ENCODE assay signal across 15 cellular contexts in genomic region chr10:71715026-71715425, GRCh38. TPM values are rescaled to one million over a fixed set of nuclear protein-coding genes. Genes with fewer than 3 reads are reported as not detected.
DNase-seq lines count a peak whose midpoint lies in the region; ATAC-seq and TF ChIP-seq lines count a peak whose summit lies in the region.
"Had no signal": no experiment of that assay in that cellular context is flagged by ENCODE, and none has a peak within 500 bp of the region (broad histone marks: within the 10 kb centered on the region; RNA-seq: fewer than 3 reads in every experiment).

No MANE protein-coding gene starts in this region.

- 67 to 74% methylated on average over 6 to 8 of the region's 8 CpGs for WGBS in tibial nerve, 2 donors

- H3K36me3 ChIP-seq in lower lobe of right lung (no peaks in the 10 kb centered on the region), tibial nerve (no peaks in the 10 kb centered on the region), MG63 (no peaks in the 10 kb centered on the region)
- H3K36me3 ChIP-seq: gastrocnemius medialis had no signal

- peak overlapping the region; percentile 56 for H3K27ac Mint-ChIP-seq in activated naive CD4-positive, alpha-beta T cell treated with anti-CD3 and anti-CD28 coated beads for 36 hours
- H3K27ac Mint-ChIP-seq in activated CD8-positive, alpha-beta T cell treated with anti-CD3 and anti-CD28 coated beads, Interleukin-2, amount 10 ng/mL, durations not matched to agents 7 days and 5 days = peak overlapping the region; percentile 63

- H3K4me1 Mint-ChIP-seq in activated naive CD4-positive, alpha-beta T cell treated with anti-CD3 and anti-CD28 coated beads for 36 hours (ENCODE audit: low read depth) = peaks cover 60% of the 10 kb centered on the region
- H3K4me1 Mint-ChIP-seq in activated CD8-positive, alpha-beta T cell treated with anti-CD3 and anti-CD28 coated beads, Interleukin-2, amount 10 ng/mL, durations not matched to agents 7 days and 5 days (ENCODE audit: low read depth) = peaks cover 55% of the 10 kb centered on the region

- peak overlapping the region; percentile 89 for H3K27ac ChIP-seq in lower lobe of right lung
- peak overlapping the region; percentile 86 to 96 (median 92) for H3K27ac ChIP-seq in tibial nerve

- TF ChIP-seq EP300 in tibial nerve (IDR thresholded peaks at IDR 0.05) = no peak

- POLR2A ChIA-PET in activated CD8-positive, alpha-beta T cell treated with anti-CD3 and anti-CD28 coated beads, Interleukin-2, amount 10 ng/mL, durations not matched to agents 7 days and 5 days (lab: Charles Lee) = interaction anchor here (1.3 to 3.0 kb wide), 3 partner anchors 14 to 58 kb away, joined by 4 to 13 read pairs (median 5); partner anchors contain the start of gene VSIR

- H3K4me3 ChIP-seq in lower lobe of right lung = peak overlapping the region; percentile 20
- no peak overlapping the region for H3K4me3 ChIP-seq in tibial nerve
- H3K4me3 ChIP-seq in MG63 = no peak overlapping the region
- H3K4me3 ChIP-seq: gastrocnemius medialis, GM12878 had no signal

- no peak overlapping the region for H3K4me3 Mint-ChIP-seq in activated naive CD4-positive, alpha-beta T cell treated with anti-CD3 and anti-CD28 coated beads for 36 hours
- H3K4me3 Mint-ChIP-seq in activated CD8-positive, alpha-beta T cell treated with anti-CD3 and anti-CD28 coated beads, Interleukin-2, amount 10 ng/mL, durations not matched to agents 7 days and 5 days = no peak overlapping the region
- H3K4me3 Mint-ChIP-seq: neural crest cell had no signal

- intact Hi-C loops in activated naive CD4-positive, alpha-beta T cell treated with anti-CD3 and anti-CD28 coated beads for 36 hours (cut with micrococcal nuclease) = loop anchor here (2.0 kb wide), 1 partner anchor 28 kb away; no protein-coding TSS in a partner anchor
- intact Hi-C loops in lower lobe of right lung (cut with DNase I) = no loop called here

- TF ChIP-seq POLR2A in tibial nerve (IDR thresholded peaks at IDR 0.05) = no peak

- DNase-seq in activated naive CD4-positive, alpha-beta T cell treated with anti-CD3 and anti-CD28 coated beads for 36 hours = no peak
- DNase-seq in activated naive CD4-positive, alpha-beta T cell treated with Interleukin-2 at 50 U/mL for 16 hours = no peak
- no peak for DNase-seq in activated CD8-positive, alpha-beta T cell treated with anti-CD3 and anti-CD28 coated beads, Interleukin-2, amount 10 ng/mL, durations not matched to agents 7 days and 5 days
- no peak for DNase-seq in lower lobe of right lung
- no peak for DNase-seq in tibial nerve (ENCODE audit: low spot score in 2 of 2)
- no peak for DNase-seq in MG63
- no peak for DNase-seq in T1000 (lab: John Stamatoyannopoulos, UW)
- DNase-seq: activated CD4-positive, alpha-beta T cell treated with anti-CD3 and anti-CD28 coated beads, Interleukin-2, amount 50 U/mL, for 1 hour; gastrocnemius medialis; Kasumi-1 had no signal

- no peaks in the 10 kb centered on the region for H3K27me3 Mint-ChIP-seq in activated naive CD4-positive, alpha-beta T cell treated with anti-CD3 and anti-CD28 coated beads for 36 hours (ENCODE audit: low read depth)
- no peaks in the 10 kb centered on the region for H3K27me3 Mint-ChIP-seq in activated CD8-positive, alpha-beta T cell treated with anti-CD3 and anti-CD28 coated beads, Interleukin-2, amount 10 ng/mL, durations not matched to agents 7 days and 5 days (ENCODE audit: low read depth)

- no peaks in the 10 kb centered on the region for H3K36me3 Mint-ChIP-seq in activated naive CD4-positive, alpha-beta T cell treated with anti-CD3 and anti-CD28 coated beads for 36 hours (ENCODE audit: low read depth)
- H3K36me3 Mint-ChIP-seq in activated CD8-positive, alpha-beta T cell treated with anti-CD3 and anti-CD28 coated beads, Interleukin-2, amount 10 ng/mL, durations not matched to agents 7 days and 5 days (ENCODE audit: low read depth) = peaks cover 3% of the 10 kb centered on the region

- H3K4me1 ChIP-seq in lower lobe of right lung = peaks cover 69% of the 10 kb centered on the region
- peaks cover 16 to 94% (median 76%) of the 10 kb centered on the region in 4 donors for H3K4me1 ChIP-seq in tibial nerve

- no peaks in the 10 kb centered on the region for H3K9me3 Mint-ChIP-seq in activated naive CD4-positive, alpha-beta T cell treated with anti-CD3 and anti-CD28 coated beads for 36 hours
- no peaks in the 10 kb centered on the region for H3K9me3 Mint-ChIP-seq in activated CD8-positive, alpha-beta T cell treated with anti-CD3 and anti-CD28 coated beads, Interleukin-2, amount 10 ng/mL, durations not matched to agents 7 days and 5 days (ENCODE audit: insufficient read depth)
- H3K9me3 Mint-ChIP-seq: neural crest cell had no signal

- CTCF ChIA-PET in activated naive CD4-positive, alpha-beta T cell treated with anti-CD3 and anti-CD28 coated beads for 36 hours (lab: Charles Lee) = interaction anchor here (0.6 to 4.0 kb wide), 10 partner anchors 10 to 58 kb away, joined by 3 to 25 read pairs (median 3); partner anchors contain the start of gene VSIR
- CTCF ChIA-PET in activated CD8-positive, alpha-beta T cell treated with anti-CD3 and anti-CD28 coated beads, Interleukin-2, amount 10 ng/mL, durations not matched to agents 7 days and 5 days (lab: Charles Lee) = interaction anchor here (1.1 to 7.3 kb wide), 3 partner anchors 12 to 59 kb away, joined by 3 to 50 read pairs (median 24); partner anchors contain the start of gene VSIR

- H3K27me3 ChIP-seq in lower lobe of right lung (ENCODE audit: low read depth) (no peaks in the 10 kb centered on the region), tibial nerve (no peaks in the 10 kb centered on the region), MG63 (no peaks in the 10 kb centered on the region)
- H3K27me3 ChIP-seq: gastrocnemius medialis had no signal

- TF ChIP-seq CTCF in lower lobe of right lung (IDR thresholded peaks at IDR 0.05) (no peak), tibial nerve (IDR thresholded peaks at IDR 0.05) (no peak)

- no peak for ATAC-seq in activated CD8-positive, alpha-beta T cell treated with anti-CD3 and anti-CD28 coated beads, Interleukin-2, amount 10 ng/mL, durations not matched to agents 7 days and 5 days
- ATAC-seq in lower lobe of right lung (no peak), HG03432 (IDR thresholded peaks at IDR 0.05; ENCODE audit: unreplicated experiment) (no peak)
- ATAC-seq: gastrocnemius medialis, GM12878 had no signal

- H3K9me3 ChIP-seq in lower lobe of right lung (no peaks in the 10 kb centered on the region), tibial nerve (no peaks in the 10 kb centered on the region), MG63 (no peaks in the 10 kb centered on the region)
- H3K9me3 ChIP-seq: gastrocnemius medialis had no signal

RNA-seq across cellular contexts. Expression of gene C10orf105, which starts 4.6 kb away (rescaled TPM):
- under 1 TPM; 0.32 to 0.36 TPM for total RNA-seq in activated naive CD4-positive, alpha-beta T cell treated with anti-CD3 and anti-CD28 coated beads for 36 hours
- 1 to 10 TPM in 1 of 2 experiments, under 1 TPM in 1; 0.73 to 1.1 TPM for total RNA-seq in activated CD8-positive, alpha-beta T cell treated with anti-CD3 and anti-CD28 coated beads, Interleukin-2, amount 10 ng/mL, durations not matched to agents 7 days and 5 days
- 0.32 TPM for total RNA-seq in lower lobe of right lung
- total RNA-seq in tibial nerve = under 1 TPM; 0.20 to 0.42 (median 0.26) TPM
- not detected in 2 replicates for total RNA-seq in MG63 (2014; rRNA removed; shearing (Covaris generic); ENCODE audit: low replicate concordance)
- total RNA-seq: Daoy, gastrocnemius medialis, kidney epithelial cell had no signal

RNA-seq across cellular contexts. Expression of gene VSIR, which starts 58.3 kb away (rescaled TPM):
- 10 to 100 TPM; 52.0 to 55.5 TPM for total RNA-seq in activated naive CD4-positive, alpha-beta T cell treated with anti-CD3 and anti-CD28 coated beads for 36 hours
- 100 to 1,000 TPM; 127 to 133 TPM for total RNA-seq in activated CD8-positive, alpha-beta T cell treated with anti-CD3 and anti-CD28 coated beads, Interleukin-2, amount 10 ng/mL, durations not matched to agents 7 days and 5 days
- total RNA-seq in lower lobe of right lung = 117 TPM
- total RNA-seq in tibial nerve = 100 to 1,000 TPM; 133 to 227 (median 151) TPM
- 36.0 and 87.8 TPM in 2 replicates for total RNA-seq in MG63 (2014; rRNA removed; shearing (Covaris generic); ENCODE audit: low replicate concordance)
- total RNA-seq: neural crest cell had no signal
